ENCODE assay signal across 25 cellular contexts in the genomic region with DNA sequence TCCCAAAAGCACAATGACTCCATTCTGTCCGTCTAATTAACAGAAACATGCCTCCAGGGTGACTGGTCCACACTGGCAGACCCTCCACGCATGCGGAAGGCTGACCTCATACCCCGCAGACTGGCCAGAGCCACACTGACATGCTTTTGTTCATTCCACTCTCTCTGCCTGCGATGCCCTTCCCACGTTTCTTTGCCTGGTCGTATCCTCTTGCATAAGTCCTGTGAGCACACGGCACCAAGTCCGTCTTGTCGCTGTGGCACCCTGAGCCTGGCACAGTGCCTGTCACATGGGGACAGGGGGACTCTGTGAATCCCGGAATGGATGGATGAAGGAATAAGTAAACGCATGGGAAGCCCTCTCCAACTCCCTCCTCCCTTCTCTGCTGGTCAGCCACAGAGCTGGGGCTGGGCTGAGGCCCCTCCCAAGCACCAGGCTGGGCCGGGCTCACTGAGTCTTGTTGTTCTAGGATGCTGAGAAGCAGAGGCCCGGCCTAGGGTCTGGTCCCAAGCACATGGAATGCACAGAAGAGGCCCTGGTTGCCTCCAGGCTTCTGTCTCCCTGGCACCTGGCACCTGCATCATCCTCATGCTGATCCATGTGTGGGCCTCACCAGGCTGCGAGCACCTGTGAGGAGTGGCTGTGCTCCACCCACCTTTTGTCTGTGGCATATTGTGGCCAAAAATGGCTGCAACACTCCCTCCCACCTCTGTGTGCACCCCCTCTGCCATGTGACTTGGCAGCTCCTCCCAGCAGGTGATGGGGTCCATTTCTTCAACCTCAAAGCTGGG. TPM values are rescaled to one million over a fixed set of nuclear protein-coding genes. Genes with fewer than 3 reads are reported as not detected.
"Had no signal": no experiment of that assay in that cellular context is flagged by ENCODE, and none has a peak within 500 bp of the region (broad histone marks: within the 10 kb centered on the region; RNA-seq: fewer than 3 reads in every experiment).

No MANE protein-coding gene starts in this region.

- H3K4me1 ChIP-seq: ascending aorta, upper lobe of left lung had no signal

- H3K4me3 ChIP-seq: ascending aorta, coronary artery, mucosa of descending colon, smooth muscle cell, upper lobe of left lung had no signal

- H3K4me2 ChIP-seq: smooth muscle cell had no signal

- H3K27ac Mint-ChIP-seq: activated CD8-positive, alpha-beta T cell treated with anti-CD3 and anti-CD28 coated beads, Interleukin-2, amount 10 ng/mL, durations not matched to agents 7 days and 5 days; activated naive CD4-positive, alpha-beta T cell treated with anti-CD3 and anti-CD28 coated beads, Interleukin-2, amount 50 U/mL, for 72 hours; activated T-helper 1 cell treated with anti-CD3 and anti-CD28 coated beads, Interleukin-12 subunit alpha, Interleukin-12 subunit beta, Interleukin-2, Interleukin-4 antibody, amounts not matched to agents 30 ng/mL and 10 ng/mL and 1 ng/mL, durations not matched to agents 14 hours and 24 hours and 36 hours; nephron progenitor cell; T-cell; T-helper 2 cell treated with Interferon-gamma antibody and Interleukin-4, amounts not matched to agents 5 μg/mL and 100 μg/mL, for 36 hours had no signal

- ATAC-seq: activated CD8-positive, alpha-beta T cell treated with anti-CD3 and anti-CD28 coated beads, Interleukin-2, amount 10 ng/mL, durations not matched to agents 7 days and 5 days; activated naive CD4-positive, alpha-beta T cell treated with anti-CD3 and anti-CD28 coated beads, Interleukin-2, amount 50 U/mL, for 72 hours; mucosa of descending colon; sciatic nerve; T-cell had no signal

- DNase-seq: activated CD4-positive, alpha-beta T cell treated with anti-CD3 and anti-CD28 coated beads for 1 hour; activated CD4-positive, alpha-beta T cell treated with anti-CD3 and anti-CD28 coated beads, Interleukin-2, amount 50 U/mL, for 1 hour; activated CD8-positive, alpha-beta T cell treated with anti-CD3 and anti-CD28 coated beads, Interleukin-2, amount 10 ng/mL, durations not matched to agents 7 days and 5 days; activated gamma-delta T cell; brain microvascular endothelial cell; left cardiac atrium; mesenchymal stem cell; mucosa of descending colon; nephron progenitor cell; stimulated activated CD4-positive, alpha-beta T cell treated with anti-CD3 and anti-CD28 coated beads, Interleukin-2, amount 100 ng/mL, for 48 hours; stimulated activated CD8-positive, alpha-beta memory T cell treated with anti-CD3 and anti-CD28 coated beads, Interleukin-4, amount 100 ng/mL, for 48 hours; stimulated activated naive CD4-positive, alpha-beta T cell; T-cell; upper lobe of left lung had no signal

- H3K27me3 ChIP-seq: ascending aorta, brain microvascular endothelial cell, upper lobe of left lung had no signal

- H3K36me3 ChIP-seq: ascending aorta, brain microvascular endothelial cell, upper lobe of left lung had no signal

- H3K27me3 Mint-ChIP-seq: T-cell had no signal

- H3K27ac ChIP-seq: ascending aorta, brain microvascular endothelial cell, coronary artery, upper lobe of left lung had no signal

- H3K4me1 Mint-ChIP-seq: nephron progenitor cell, T-cell had no signal

- H3K4me3 Mint-ChIP-seq: activated CD8-positive, alpha-beta T cell treated with anti-CD3 and anti-CD28 coated beads, Interleukin-2, amount 10 ng/mL, durations not matched to agents 7 days and 5 days; activated T-helper 1 cell treated with anti-CD3 and anti-CD28 coated beads, Interleukin-12 subunit alpha, Interleukin-12 subunit beta, Interleukin-2, Interleukin-4 antibody, amounts not matched to agents 30 ng/mL and 10 ng/mL and 1 ng/mL, durations not matched to agents 14 hours and 24 hours and 36 hours; nephron progenitor cell; T-cell; T-helper 2 cell treated with Interferon-gamma antibody and Interleukin-4, amounts not matched to agents 5 μg/mL and 100 μg/mL, for 36 hours had no signal

RNA-seq across cellular contexts. Expression of gene C4orf50, which starts 38.9 kb away (rescaled TPM):
- total RNA-seq: ascending aorta, epithelial cell of proximal tubule, fibroblast of villous mesenchyme, posterior vena cava, renal cortical epithelial cell, smooth muscle cell had no signal
